Comparison of ENCODE assay signal across 9 cellular contexts in the genomic region with DNA sequence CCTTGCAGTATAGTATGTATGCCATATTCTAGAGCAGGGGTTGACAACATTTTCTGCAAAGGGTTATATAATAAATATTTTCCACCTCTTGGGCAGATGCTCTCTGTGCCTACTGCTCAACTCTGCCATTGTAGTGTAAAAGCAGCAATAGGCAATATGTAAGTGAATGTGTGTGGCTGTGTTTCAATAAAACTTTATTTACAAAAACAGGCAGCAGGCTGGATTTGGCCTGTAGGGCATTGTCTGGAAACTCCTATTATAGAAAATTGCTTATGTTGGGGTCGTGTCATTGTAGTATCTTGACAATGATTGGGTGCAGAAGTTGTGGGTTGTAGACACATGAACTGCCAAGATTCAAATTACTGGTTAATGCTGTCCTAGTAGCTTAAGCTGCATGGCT.
"Had no signal": no experiment of that assay in that cellular context is flagged by ENCODE, and none has a peak within 500 bp of the region (broad histone marks: within the 10 kb centered on the region; RNA-seq: fewer than 3 reads in every experiment).

No MANE protein-coding gene starts in this region.

- H3K27ac Mint-ChIP-seq: HFFc6, IgD-negative memory B cell had no signal

- H3K4me3 Mint-ChIP-seq: HFFc6, IgD-negative memory B cell had no signal

- H2AFZ ChIP-seq: GM23248 had no signal

- H3K36me3 ChIP-seq: HAP-1 had no signal

- H3K4me3 ChIP-seq: GM23248, HAP-1 had no signal

- H3K4me1 Mint-ChIP-seq: IgD-negative memory B cell had no signal

- DNase-seq: GM23248, GOT3, H7, HFFc6 had no signal

- ATAC-seq: HCT116, HepG2 had no signal

- H3K36me3 Mint-ChIP-seq: IgD-negative memory B cell had no signal

- H3K27me3 Mint-ChIP-seq: IgD-negative memory B cell had no signal

- H3K4me1 ChIP-seq: HAP-1 had no signal

- H3K9ac ChIP-seq: GM23248 had no signal

- H3K9me3 ChIP-seq: HAP-1 had no signal

- FAIRE-seq: HepG2 had no signal

- H3K27ac ChIP-seq: GM23248, HL-60 had no signal

- H3K9me3 Mint-ChIP-seq: HFFc6 had no signal
